33 cellular contexts compared by ENCODE assay signal in the genomic region with DNA sequence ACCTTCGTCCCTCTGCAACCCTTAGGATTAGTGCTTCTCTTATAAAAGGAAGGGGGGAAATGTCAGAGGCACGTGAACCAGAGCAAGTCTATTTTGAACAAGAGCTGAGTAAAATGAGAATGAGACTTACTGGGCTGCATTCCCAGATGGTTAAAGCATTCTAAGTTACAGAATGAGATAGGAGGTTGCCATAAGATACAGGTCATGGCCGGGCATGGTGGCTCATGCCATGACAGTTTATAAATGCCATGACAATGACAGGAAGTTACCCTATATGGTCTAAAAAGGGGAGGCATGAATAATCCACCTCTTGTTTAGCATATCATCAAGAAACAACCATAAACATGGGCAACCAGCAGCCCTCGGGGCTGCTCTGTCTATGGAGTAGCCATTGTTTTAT. TPM values are rescaled to one million over a fixed set of nuclear protein-coding genes. Genes with fewer than 3 reads are reported as not detected.
"Had no signal": no experiment of that assay in that cellular context is flagged by ENCODE, and none has a peak within 500 bp of the region (broad histone marks: within the 10 kb centered on the region; RNA-seq: fewer than 3 reads in every experiment).

No MANE protein-coding gene starts in this region.

- H3K36me3 ChIP-seq: adrenal gland, breast epithelium had no signal

- H3K4me1 ChIP-seq: adrenal gland, breast epithelium had no signal

- ATAC-seq: activated CD4-positive, alpha-beta T cell treated with anti-CD3 and anti-CD28 coated beads for 36 hours; activated CD4-positive, CD25-positive, alpha-beta regulatory T cell treated with anti-CD3 and anti-CD28 coated beads, Interleukin-2, amount 50 U/mL, for 24 hours; activated naive CD4-positive, alpha-beta T cell treated with anti-CD3 and anti-CD28 coated beads, Interleukin-2, amount 50 U/mL, for 72 hours; activated T-cell treated with anti-CD3 and anti-CD28 coated beads, Interleukin-2, amount 50 U/mL, for 4 hours; body of pancreas; PC-3; WTC11 had no signal

- DNase-seq: activated CD4-positive, alpha-beta memory T cell treated with anti-CD3 and anti-CD28 coated beads for 36 hours; activated CD4-positive, alpha-beta T cell treated with anti-CD3 and anti-CD28 coated beads for 36 hours; activated CD4-positive, alpha-beta T cell treated with anti-CD3 and anti-CD28 coated beads, Interleukin-2, amount 50 U/mL, for 1 hour; activated CD8-positive, alpha-beta memory T cell treated with anti-CD3 and anti-CD28 coated beads, Interleukin-2, amount 50 U/mL, for 4 hours; activated gamma-delta T cell treated with Interleukin-2 at 50 U/mL for 16 hours; activated naive CD4-positive, alpha-beta T cell treated with anti-CD3 and anti-CD28 coated beads for 36 hours; activated T-cell treated with anti-CD3 and anti-CD28 coated beads for 4 hours; activated T-cell treated with anti-CD3 and anti-CD28 coated beads, Interleukin-2, amount 50 U/mL, for 4 hours; body of pancreas; caudate nucleus; cerebellar nuclear complex; Karpas-422; KBM-7; MM.1S; NCI-H1092 treated with DMSO at 0.1 percent for 48 hours; NCI-H1417; NCI-H187 treated with DMSO at 0.1 percent for 48 hours; NCI-H2081 treated with DMSO at 0.1 percent for 48 hours; NCI-H226; NCI-H446 treated with DMSO at 0.1 percent for 48 hours; NCI-H524; NCI-H69; PC-3; Right ventricle myocardium superior had no signal

- H3K27ac ChIP-seq: adrenal gland, body of pancreas, breast epithelium had no signal

- H3K27me3 ChIP-seq: adrenal gland, body of pancreas had no signal

- H3K4me3 ChIP-seq: adrenal gland, body of pancreas, breast epithelium had no signal

- FAIRE-seq: astrocyte, RCC 7860, TTC549 had no signal

RNA-seq across cellular contexts. Expression of a gene that starts 2.5 kb away (rescaled TPM):
- total RNA-seq: activated CD4-positive, alpha-beta memory T cell treated with anti-CD3 and anti-CD28 coated beads for 36 hours; activated CD4-positive, alpha-beta T cell treated with anti-CD3 and anti-CD28 coated beads for 36 hours; activated naive CD4-positive, alpha-beta T cell treated with anti-CD3 and anti-CD28 coated beads for 36 hours; activated naive CD4-positive, alpha-beta T cell treated with anti-CD3 and anti-CD28 coated beads, Interleukin-2, amount 50 U/mL, for 72 hours; activated T-cell treated with anti-CD3 and anti-CD28 coated beads, Interleukin-2, amount 50 U/mL, for 4 hours; activated T-helper 1 cell treated with anti-CD3 and anti-CD28 coated beads, Interleukin-12 subunit alpha, Interleukin-12 subunit beta, Interleukin-2, Interleukin-4 antibody, amounts not matched to agents 30 ng/mL and 10 ng/mL and 1 ng/mL, durations not matched to agents 14 hours and 24 hours and 36 hours; adrenal gland; astrocyte; PC-3; WTC11 had no signal
- polyA plus RNA-seq: adrenal gland had no signal
